ENCODE assay signal across 20 cellular contexts in the genomic region with DNA sequence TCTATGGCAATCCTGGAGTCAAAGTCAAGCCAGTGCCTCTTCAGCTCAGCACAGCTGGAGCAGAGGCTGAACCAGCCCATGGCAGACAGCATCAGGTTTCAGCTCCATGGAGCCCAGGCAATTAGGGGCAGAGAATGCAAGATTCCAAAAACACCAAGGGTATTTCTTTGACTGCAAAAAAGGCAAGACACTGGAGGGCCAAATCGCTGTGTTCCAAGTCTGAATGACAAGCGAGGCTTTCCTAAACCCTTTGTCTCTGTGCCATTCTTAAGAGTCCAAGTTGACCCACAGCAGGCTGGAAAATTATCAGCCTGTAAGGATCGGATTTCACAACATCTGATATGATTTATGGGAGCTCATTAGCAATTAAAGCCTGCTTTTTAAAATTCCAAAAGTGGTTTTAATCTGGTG. TPM values are rescaled to one million over a fixed set of nuclear protein-coding genes. Genes with fewer than 3 reads are reported as not detected.
A peak's percentile ranks its signal among the peaks of the same experiment; 100 is the strongest.
DNase-seq lines count a peak whose midpoint lies in the region; ATAC-seq, FAIRE-seq and TF ChIP-seq lines count a peak whose summit lies in the region.
"Had no signal": no experiment of that assay in that cellular context is flagged by ENCODE, and none has a peak within 500 bp of the region (broad histone marks: within the 10 kb centered on the region; RNA-seq: fewer than 3 reads in every experiment).

No MANE protein-coding gene starts in this region.

- no peaks in the 10 kb centered on the region for H3K79me2 ChIP-seq in K562 (ENCODE audit: control insufficient read depth, insufficient read depth, low read length)

- H3K27ac ChIP-seq in K562 (ENCODE audit: extremely low read depth, low read depth, low read length) = no peak overlapping the region
- H3K27ac ChIP-seq: gastrocnemius medialis, SJCRH30 had no signal

- H3K36me3 Mint-ChIP-seq in neural crest cell (ENCODE audit: low read depth) = no peaks in the 10 kb centered on the region
- no peaks in the 10 kb centered on the region for H3K36me3 Mint-ChIP-seq in effector memory CD8-positive, alpha-beta T cell (ENCODE audit: insufficient read depth)
- H3K36me3 Mint-ChIP-seq: CD4-positive, CD25-positive, alpha-beta regulatory T cell; naive thymus-derived CD4-positive, alpha-beta T cell; stimulated activated naive B cell treated with anti-CD40 and anti-IgM and Interleukin-4, amounts not matched to agents 10 μg/mL and 1 μg/mL and 100 μg/mL, for 72 hours had no signal

- H3K9me1 ChIP-seq in K562 (ENCODE audit: control insufficient read depth, insufficient read depth, low read length) = no peaks in the 10 kb centered on the region

- peak; percentile 55 to 56 for DNase-seq in NCI-H187 (lab: John Stamatoyannopoulos, UW)
- DNase-seq in NCI-H187 treated with DMSO at 0.1 percent for 48 hours (lab: John Stamatoyannopoulos, UW) = no peak
- peak; percentile 60 for DNase-seq in NCI-H1105 (lab: John Stamatoyannopoulos, UW)
- DNase-seq in K562 (ENCODE audit: extremely low read depth in 1 of 4, low spot score in 3 of 4) = no peak
- DNase-seq in neural crest cell (ENCODE audit: low read depth, low spot score) = no peak
- no peak for DNase-seq in UCSD-AML1 (lab: John Stamatoyannopoulos, UW; ENCODE audit: unreplicated experiment)
- DNase-seq in effector memory CD8-positive, alpha-beta T cell = no peak
- DNase-seq in effector CD8-positive, alpha-beta T cell (lab: John Stamatoyannopoulos, UW) = no peak
- DNase-seq: activated CD4-positive, alpha-beta T cell treated with anti-CD3 and anti-CD28 coated beads for 1 hour; activated effector memory CD4-positive, alpha-beta T cell treated with anti-CD3 and anti-CD28 coated beads, Interleukin-2, amount 50 U/mL, for 16 hours; CD4-positive, CD25-positive, alpha-beta regulatory T cell; gastrocnemius medialis; naive thymus-derived CD4-positive, alpha-beta T cell; NCI-H2081; stimulated activated naive B cell treated with anti-CD40 and anti-IgM and Interleukin-4, amounts not matched to agents 10 μg/mL and 1 μg/mL and 100 μg/mL, for 72 hours; trophoblast cell had no signal

- in situ Hi-C loops in K562 (cut with MboI) = no loop called here

- CTCF ChIA-PET in K562 (lab: Yijun Ruan, JAX; ENCODE audit: low intra/inter-chr PET ratio) = no interaction called here

- BruUV-seq in K562 (replicated peaks; lab: Mats Ljungman, UMichigan) = no TSS peak

- POLR2A ChIA-PET in K562 (lab: Yijun Ruan, JAX) = interaction anchor here (0.6 kb wide), 1 partner anchor 135 kb away, joined by 3 read pairs; no protein-coding TSS in a partner anchor

- no peaks in the 10 kb centered on the region for H3K4me1 ChIP-seq in K562 (replicated peaks in 1 of 2; ENCODE audit: control insufficient read depth in 2 of 2, insufficient read depth in 2 of 2, low read length in 2 of 2)
- H3K4me1 ChIP-seq: gastrocnemius medialis, SJCRH30 had no signal

- H4K20me1 ChIP-seq in K562 (replicated peaks; ENCODE audit: control insufficient read depth, insufficient read depth, low read length) = no peaks in the 10 kb centered on the region

- no peak overlapping the region for H3K9ac ChIP-seq in K562 (ENCODE audit: insufficient read depth in 1 of 2, low read depth in 2 of 2, low read length in 2 of 2)

- intact Hi-C loops in K562 (cut with micrococcal nuclease) = no loop called here

- H3K27me3 ChIP-seq in K562 (ENCODE audit: control insufficient read depth in 2 of 2, insufficient read depth in 2 of 2, low read length in 2 of 2) = no peaks in the 10 kb centered on the region; a peak in 2 of 5 replicates
- H3K27me3 ChIP-seq: SJCRH30 had no signal

- H3K27ac Mint-ChIP-seq in neural crest cell (ENCODE audit: unreplicated experiment) = peak overlapping the region; percentile 67
- no peak overlapping the region for H3K27ac Mint-ChIP-seq in effector memory CD8-positive, alpha-beta T cell
- H3K27ac Mint-ChIP-seq: CD4-positive, CD25-positive, alpha-beta regulatory T cell; naive thymus-derived CD4-positive, alpha-beta T cell; stimulated activated naive B cell treated with anti-CD40 and anti-IgM and Interleukin-4, amounts not matched to agents 10 μg/mL and 1 μg/mL and 100 μg/mL, for 72 hours had no signal

- H3K9me3 Mint-ChIP-seq in neural crest cell = no peaks in the 10 kb centered on the region
- H3K9me3 Mint-ChIP-seq in effector memory CD8-positive, alpha-beta T cell = no peaks in the 10 kb centered on the region
- H3K9me3 Mint-ChIP-seq: stimulated activated naive B cell treated with anti-CD40 and anti-IgM and Interleukin-4, amounts not matched to agents 10 μg/mL and 1 μg/mL and 100 μg/mL, for 72 hours had no signal

- no peak for FAIRE-seq in K562 (lab: Jason Lieb, UNC)
- FAIRE-seq: A204.1 had no signal

- H3K4me3 ChIP-seq in K562 = no peak overlapping the region
- H3K4me3 ChIP-seq: gastrocnemius medialis, lung, SJCRH30 had no signal

- no peaks in the 10 kb centered on the region for H3K9me3 ChIP-seq in K562 (replicated peaks; ENCODE audit: control insufficient read depth, insufficient read depth, low read depth, low read length)
- H3K9me3 ChIP-seq: gastrocnemius medialis, SJCRH30 had no signal

- H3K27me3 Mint-ChIP-seq in neural crest cell (ENCODE audit: low read depth) = no peaks in the 10 kb centered on the region
- peaks cover 28 to 43% of the 10 kb centered on the region in 2 donors for H3K27me3 Mint-ChIP-seq in effector memory CD8-positive, alpha-beta T cell

- 0% methylated on average over 2 of the region's 3 CpGs for WGBS in K562 (ENCODE audit: insufficient coverage, low coverage, missing lambda C conversion rate)

- no peak for TF ChIP-seq RAD21 in K562 (CRISPR knock-in tag; conservative IDR thresholded peaks at IDR 0.05 in 1 of 2, IDR thresholded peaks at IDR 0.05 in 1 of 2)

- no peak overlapping the region for H3K4me3 Mint-ChIP-seq in neural crest cell
- H3K4me3 Mint-ChIP-seq in effector memory CD8-positive, alpha-beta T cell = no peak overlapping the region
- H3K4me3 Mint-ChIP-seq: CD4-positive, CD25-positive, alpha-beta regulatory T cell; naive thymus-derived CD4-positive, alpha-beta T cell; stimulated activated naive B cell treated with anti-CD40 and anti-IgM and Interleukin-4, amounts not matched to agents 10 μg/mL and 1 μg/mL and 100 μg/mL, for 72 hours had no signal

- TF ChIP-seq CTCF in K562 (IDR thresholded peaks at IDR 0.05 in 2 of 3, conservative IDR thresholded peaks at IDR 0.05 in 1 of 3; ENCODE audit: insufficient read depth in 2 of 3, low read depth in 1 of 3, low read length in 3 of 3) (no peak), neural crest cell (conservative IDR thresholded peaks at IDR 0.05) (no peak)

- H3K36me3 ChIP-seq in K562 (ENCODE audit: control insufficient read depth, insufficient read depth, low read length) = no peaks in the 10 kb centered on the region
- H3K36me3 ChIP-seq: gastrocnemius medialis, SJCRH30 had no signal

- H3K4me2 ChIP-seq in K562 (ENCODE audit: insufficient read depth, low read length) = no peak overlapping the region

- H2AFZ ChIP-seq in K562 (ENCODE audit: low read depth, low read length) = no peak overlapping the region

- no peak for ATAC-seq in K562
- no peak for ATAC-seq in effector memory CD8-positive, alpha-beta T cell (replicated peaks)
- ATAC-seq: gastrocnemius medialis; naive thymus-derived CD4-positive, alpha-beta T cell; stimulated activated naive B cell treated with anti-CD40 and anti-IgM and Interleukin-4, amounts not matched to agents 10 μg/mL and 1 μg/mL and 100 μg/mL, for 72 hours had no signal

- H3K4me1 Mint-ChIP-seq in neural crest cell = peaks cover 38% of the 10 kb centered on the region
- no peaks in the 10 kb centered on the region for H3K4me1 Mint-ChIP-seq in effector memory CD8-positive, alpha-beta T cell (ENCODE audit: low read depth in 2 of 2)
- H3K4me1 Mint-ChIP-seq: CD4-positive, CD25-positive, alpha-beta regulatory T cell; naive thymus-derived CD4-positive, alpha-beta T cell; stimulated activated naive B cell treated with anti-CD40 and anti-IgM and Interleukin-4, amounts not matched to agents 10 μg/mL and 1 μg/mL and 100 μg/mL, for 72 hours had no signal

- no peak for TF ChIP-seq EP300 in K562 (IDR thresholded peaks at IDR 0.05; ENCODE audit: low read length)

- no peak for TF ChIP-seq POLR2A in K562 (conservative IDR thresholded peaks at IDR 0.05)

TF ChIP-seq in K562, 482 proteins besides CTCF, POLR2A, EP300 and RAD21:
- peak; percentile 10 for TF ChIP-seq MEIS2 (IDR thresholded peaks at IDR 0.05; ENCODE audit: partially characterized antibody)
- TF ChIP-seq, protein P1, sequence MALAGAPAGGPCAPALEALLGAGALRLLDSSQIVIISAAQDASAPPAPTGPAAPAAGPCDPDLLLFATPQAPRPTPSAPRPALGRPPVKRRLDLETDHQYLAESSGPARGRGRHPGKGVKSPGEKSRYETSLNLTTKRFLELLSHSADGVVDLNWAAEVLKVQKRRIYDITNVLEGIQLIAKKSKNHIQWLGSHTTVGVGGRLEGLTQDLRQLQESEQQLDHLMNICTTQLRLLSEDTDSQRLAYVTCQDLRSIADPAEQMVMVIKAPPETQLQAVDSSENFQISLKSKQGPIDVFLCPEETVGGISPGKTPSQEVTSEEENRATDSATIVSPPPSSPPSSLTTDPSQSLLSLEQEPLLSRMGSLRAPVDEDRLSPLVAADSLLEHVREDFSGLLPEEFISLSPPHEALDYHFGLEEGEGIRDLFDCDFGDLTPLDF (CRISPR knock-in tag; IDR thresholded peaks at IDR 0.05) = no peak

RNA-seq across cellular contexts. Expression of a gene that starts 49.7 kb away (rescaled TPM):
- total RNA-seq in K562 (2011; cell fraction: chromatin; rRNA removed; ENCODE audit: low replicate concordance) = not detected in 2 replicates
- not detected in 2 replicates for total RNA-seq in K562 (2011; cell fraction: nucleolus; rRNA removed)
- total RNA-seq in K562 (2011; cell fraction: nucleoplasm; rRNA removed) = not detected in 2 replicates
- total RNA-seq in K562 (2014; rRNA removed) (not detected in 2 replicates), K562 (2014; rRNA removed; fragmentation: Illumina TruSeq; extraction: Trizol) (not detected in 2 replicates), K562 (2015; rRNA removed; fragmentation: Illumina TruSeq; extraction: Trizol) (not detected in 2 replicates), K562 (2021) (not detected in 2 replicates), neural crest cell (0.23 and 0.43 TPM in 2 replicates)
- polyA plus RNA-seq in K562 (2011; rRNA removed) (not detected in 2 replicates), K562 (2014; fragmentation: Illumina TruSeq; extraction: Trizol) (not detected in 2 replicates), K562 (2014; fragmentation: Nextera tagmentation; extraction: Ambion mirVana) (not detected), K562 (2014; rRNA removed) (not detected in 2 replicates)
- 0.03 TPM in 1 of 2 replicates, not detected in the other for polyA plus RNA-seq in K562 (2011; cell fraction: cytosol; rRNA removed)
- not detected in 2 replicates for polyA plus RNA-seq in K562 (2011; cell fraction: nucleus; rRNA removed)
- 0.07 TPM in 1 of 2 replicates, not detected in the other for polyA plus RNA-seq in K562 (2012)
- polyA minus RNA-seq in K562 (2011; rRNA and poly(A)+ RNA removed) = not detected in 2 replicates
- not detected in 2 replicates for polyA minus RNA-seq in K562 (2011; cell fraction: cytosol; rRNA and poly(A)+ RNA removed)
- not detected in 2 replicates for polyA minus RNA-seq in K562 (2011; cell fraction: nucleus; rRNA and poly(A)+ RNA removed)
- total RNA-seq: CD4-positive, CD25-positive, alpha-beta regulatory T cell; gastrocnemius medialis; naive thymus-derived CD4-positive, alpha-beta T cell; SJCRH30; T-helper 2 cell treated with Interferon-gamma antibody and Interleukin-4, amounts not matched to agents 100 ng/mL and 5 ng/mL, for 36 hours had no signal
- polyA plus RNA-seq: CD4-positive, CD25-positive, alpha-beta regulatory T cell; naive thymus-derived CD4-positive, alpha-beta T cell had no signal

Comparison
In these comparisons a context has a peak if more than half of its experiments do, and no peak if none do; other contexts are left out.
1. DNase-seq: peak in NCI-H187 (2 of 2) and NCI-H1105 (single experiment); none in NCI-H187 treated with DMSO at 0.1 percent for 48 hours (single experiment), K562 (0 of 4), neural crest cell (single experiment), UCSD-AML1 (single experiment), effector memory CD8-positive, alpha-beta T cell (0 of 3) and effector CD8-positive, alpha-beta T cell (single experiment).